ENCODE assay signal across 18 cellular contexts in the genomic region with DNA sequence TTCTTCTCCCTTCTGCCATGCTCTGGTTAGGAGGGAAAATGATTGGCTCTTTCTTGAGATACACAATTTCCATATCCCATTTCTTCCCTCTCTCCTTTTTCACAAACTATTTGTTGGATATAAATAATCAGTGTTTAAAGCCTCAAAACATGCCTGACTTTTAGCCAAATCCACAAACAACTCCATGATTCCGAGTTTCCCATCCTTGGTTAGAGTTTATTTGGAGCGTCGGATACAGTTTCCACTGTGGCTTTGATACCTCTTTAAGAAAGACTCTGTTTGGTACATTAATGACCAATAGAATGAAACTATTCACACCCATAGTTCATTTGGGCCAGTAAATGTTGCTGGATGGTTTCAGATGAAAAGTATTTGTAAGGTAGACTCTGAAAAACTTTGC. TPM values are rescaled to one million over a fixed set of nuclear protein-coding genes. Genes with fewer than 3 reads are reported as not detected.
A peak's percentile ranks its signal among the peaks of the same experiment; 100 is the strongest.
DNase-seq lines count a peak whose midpoint lies in the region; ATAC-seq and TF ChIP-seq lines count a peak whose summit lies in the region.
"Had no signal": no experiment of that assay in that cellular context is flagged by ENCODE, and none has a peak within 500 bp of the region (broad histone marks: within the 10 kb centered on the region; RNA-seq: fewer than 3 reads in every experiment).

No MANE protein-coding gene starts in this region.

- H3K4me2 ChIP-seq in HCT116 (ENCODE audit: low read length) = peak overlapping the region; percentile 70

- H2AFZ ChIP-seq in HCT116 (ENCODE audit: low read depth, low read length, poor library complexity, severe bottlenecking) = peak overlapping the region; percentile 41

- TF ChIP-seq POLR2A in HCT116 (IDR thresholded peaks at IDR 0.05; ENCODE audit: borderline replicate concordance, extremely low read depth, insufficient read depth, insufficient read length) (no peak), GM18505 (IDR thresholded peaks at IDR 0.05; ENCODE audit: borderline replicate concordance, extremely low read depth, insufficient read depth, insufficient read length) (no peak)

- RAD21 ChIA-PET in HCT116 (lab: Charles Lee; ENCODE audit: low non-redundant PET in 1 of 2, low total read pairs in 2 of 2, uncharacterized antibody in 2 of 2, unreplicated experiment in 2 of 2) = no interaction called here

- no peak overlapping the region for H3K27ac Mint-ChIP-seq in Caco-2 (ENCODE audit: unreplicated experiment)
- H3K27ac Mint-ChIP-seq: activated CD8-positive, alpha-beta T cell treated with anti-CD3 and anti-CD28 coated beads, Interleukin-2, amount 10 ng/mL, durations not matched to agents 7 days and 5 days; activated T-helper 1 cell treated with anti-CD3 and anti-CD28 coated beads, Interleukin-12 subunit alpha, Interleukin-12 subunit beta, Interleukin-2, Interleukin-4 antibody, amounts not matched to agents 30 ng/mL and 10 ng/mL and 1 ng/mL, durations not matched to agents 14 hours and 24 hours and 36 hours; naive thymus-derived CD4-positive, alpha-beta T cell; progenitor cell of endocrine pancreas had no signal

- no peak for TF ChIP-seq RAD21 in HCT116 (IDR thresholded peaks at IDR 0.05; ENCODE audit: low read depth)

- H3K79me2 ChIP-seq in HCT116 (ENCODE audit: insufficient read depth, low read length) = no peaks in the 10 kb centered on the region

- H3K4me1 ChIP-seq in HCT116 (ENCODE audit: control insufficient read depth in 1 of 2, insufficient read depth in 2 of 2, low read length in 2 of 2) (peaks cover 34 to 59% of the 10 kb centered on the region in 2 experiments), adipocyte (ENCODE audit: control insufficient read depth, insufficient read depth, low read length) (peaks cover 39% of the 10 kb centered on the region), foreskin keratinocyte (peaks cover 29% of the 10 kb centered on the region), Caco-2 (peaks cover 14% of the 10 kb centered on the region)

- BruUV-seq in HCT116 (replicated peaks; lab: Mats Ljungman, UMichigan) (TSS peak; percentile 95), Caco-2 (replicated peaks; lab: Mats Ljungman, UMichigan) (no TSS peak)

- peaks cover 21% of the 10 kb centered on the region for H3K4me1 Mint-ChIP-seq in Caco-2 (ENCODE audit: low read depth, unreplicated experiment)

- H3K27ac ChIP-seq in HCT116 (ENCODE audit: low read depth, low read length) (peak overlapping the region; percentile 83), foreskin keratinocyte (peak overlapping the region; percentile 75), skin epidermis (peak overlapping the region in 19 of 21 experiments; percentile 1 to 80 (median 59))
- H3K27ac ChIP-seq: VCaP had no signal

- H4K20me1 ChIP-seq in HCT116 (ENCODE audit: insufficient read depth) = no peaks in the 10 kb centered on the region

- H3K9me3 ChIP-seq in HCT116 (ENCODE audit: control insufficient read depth in 1 of 2, insufficient read depth in 1 of 2, low read depth in 1 of 2, low read length in 2 of 2) (no peaks in the 10 kb centered on the region), adipocyte (ENCODE audit: control insufficient read depth, low read length) (no peaks in the 10 kb centered on the region), Caco-2 (no peaks in the 10 kb centered on the region)

- no peaks in the 10 kb centered on the region for H3K36me3 ChIP-seq in HCT116 (ENCODE audit: control insufficient read depth in 1 of 2, insufficient read depth in 2 of 2, low read length in 2 of 2)
- H3K36me3 ChIP-seq in adipocyte (ENCODE audit: control insufficient read depth, insufficient read depth, low read length, severe bottlenecking) = no peaks in the 10 kb centered on the region
- H3K36me3 ChIP-seq in Caco-2 (ENCODE audit: control insufficient read depth, insufficient read depth, low read length) = no peaks in the 10 kb centered on the region

- no peaks in the 10 kb centered on the region for H3K9me3 Mint-ChIP-seq in Caco-2 (ENCODE audit: unreplicated experiment)
- H3K9me3 Mint-ChIP-seq: activated T-helper 1 cell treated with anti-CD3 and anti-CD28 coated beads, Interleukin-12 subunit alpha, Interleukin-12 subunit beta, Interleukin-2, Interleukin-4 antibody, amounts not matched to agents 30 ng/mL and 10 ng/mL and 1 ng/mL, durations not matched to agents 14 hours and 24 hours and 36 hours; naive thymus-derived CD4-positive, alpha-beta T cell had no signal

- H3K27me3 ChIP-seq in HCT116 (ENCODE audit: insufficient read depth, low read length) (no peaks in the 10 kb centered on the region), adipocyte (replicated peaks; ENCODE audit: control insufficient read depth, insufficient read depth, low read length) (no peaks in the 10 kb centered on the region), foreskin keratinocyte (no peaks in the 10 kb centered on the region), Caco-2 (replicated peaks; ENCODE audit: control insufficient read depth, insufficient read depth, low read length) (no peaks in the 10 kb centered on the region)

- H3K36me3 Mint-ChIP-seq in Caco-2 (ENCODE audit: insufficient read depth, unreplicated experiment) = no peaks in the 10 kb centered on the region
- H3K36me3 Mint-ChIP-seq: naive thymus-derived CD4-positive, alpha-beta T cell had no signal

- H3K9ac ChIP-seq in HCT116 (ENCODE audit: low read length) (peak overlapping the region; percentile 53), adipocyte (ENCODE audit: low read length) (peak overlapping the region; percentile 69)

- ATAC-seq in HCT116 (no peak), foreskin keratinocyte (no peak), GM18505 (IDR thresholded peaks at IDR 0.05; ENCODE audit: unreplicated experiment) (no peak)
- ATAC-seq: activated CD8-positive, alpha-beta T cell treated with anti-CD3 and anti-CD28 coated beads, Interleukin-2, amount 10 ng/mL, durations not matched to agents 7 days and 5 days; naive thymus-derived CD4-positive, alpha-beta T cell had no signal

- intact Hi-C loops in HCT116 (cut with micrococcal nuclease) = loop anchor here (1.0 to 5.0 kb wide), 2 partner anchors 51 to 67 kb away; partner anchors contain the start of gene C2orf49
- intact Hi-C loops in Caco-2 (cut with micrococcal nuclease; ENCODE audit: unreplicated experiment) = no loop called here

- CTCF ChIA-PET in HCT116 (lab: Charles Lee) (interaction anchor here (2.0 to 2.1 kb wide), 3 partner anchors 8 to 116 kb away, joined by 6 to 10 read pairs (median 7); no protein-coding TSS in a partner anchor), Caco-2 (lab: Charles Lee) (no interaction called here)

- H3K4me3 Mint-ChIP-seq in Caco-2 (ENCODE audit: unreplicated experiment) = no peak overlapping the region
- H3K4me3 Mint-ChIP-seq: activated CD8-positive, alpha-beta T cell treated with anti-CD3 and anti-CD28 coated beads, Interleukin-2, amount 10 ng/mL, durations not matched to agents 7 days and 5 days; activated T-helper 1 cell treated with anti-CD3 and anti-CD28 coated beads, Interleukin-12 subunit alpha, Interleukin-12 subunit beta, Interleukin-2, Interleukin-4 antibody, amounts not matched to agents 30 ng/mL and 10 ng/mL and 1 ng/mL, durations not matched to agents 14 hours and 24 hours and 36 hours; naive thymus-derived CD4-positive, alpha-beta T cell had no signal

- POLR2A ChIA-PET in HCT116 (lab: Charles Lee) (interaction anchor here (1.2 to 2.1 kb wide), 4 partner anchors 9 to 51 kb away, joined by 5 to 10 read pairs (median 6); no protein-coding TSS in a partner anchor), Caco-2 (lab: Charles Lee) (no interaction called here)

- peak overlapping the region in 1 of 2 experiments; percentile 50; a peak in 2 of 4 replicates for H3K4me3 ChIP-seq in HCT116 (replicated peaks in 1 of 2; ENCODE audit: low read depth in 1 of 2, low read length in 2 of 2)
- no peak overlapping the region for H3K4me3 ChIP-seq in adipocyte (ENCODE audit: low read length)
- H3K4me3 ChIP-seq in skin epidermis = no peak overlapping the region
- H3K4me3 ChIP-seq in Caco-2 (ENCODE audit: low read depth, low read length) = no peak overlapping the region

- H3K27me3 Mint-ChIP-seq in Caco-2 (ENCODE audit: insufficient read depth, unreplicated experiment) = no peaks in the 10 kb centered on the region

- H3K9me2 ChIP-seq in HCT116 (ENCODE audit: insufficient read depth) = no peaks in the 10 kb centered on the region

- DNase-seq in HCT116 (ENCODE audit: low read depth, low spot score) (no peak), adipocyte (ENCODE audit: low read depth) (no peak), foreskin keratinocyte (peak in 1 of 2 donors; percentile 37), Caco-2 (no peak), superior temporal gyrus (ENCODE audit: extremely low spot score) (no peak)
- DNase-seq in activated CD4-positive, alpha-beta T cell treated with anti-CD3 and anti-CD28 coated beads for 4 hours = no peak
- DNase-seq: activated CD8-positive, alpha-beta T cell treated with anti-CD3 and anti-CD28 coated beads, Interleukin-2, amount 10 ng/mL, durations not matched to agents 7 days and 5 days; DMS53; erythroblast; hippocampal formation; naive thymus-derived CD4-positive, alpha-beta T cell; NCI-H1694 treated with DMSO at 0.1 percent for 48 hours; NCI-H524 had no signal

- TF ChIP-seq CTCF in HCT116 (IDR thresholded peaks at IDR 0.05 in 2 of 3, conservative IDR thresholded peaks at IDR 0.05 in 1 of 3; ENCODE audit: borderline replicate concordance in 1 of 3, insufficient read depth in 1 of 3, low read depth in 2 of 3, low read length in 2 of 3) (no peak), foreskin keratinocyte (conservative IDR thresholded peaks at IDR 0.05) (no peak), Caco-2 (IDR thresholded peaks at IDR 0.05; ENCODE audit: insufficient read depth in 1 of 2, low read depth in 1 of 2, low read length in 1 of 2, severe bottlenecking in 1 of 2, unreplicated experiment in 1 of 2) (no peak)

TF ChIP-seq in HCT116, 20 proteins besides CTCF, POLR2A, EP300 and RAD21 (continues in another document):
- TF ChIP-seq MAX (IDR thresholded peaks at IDR 0.05) (no peak), CEBPB (IDR thresholded peaks at IDR 0.05; ENCODE audit: low read depth) (no peak), JUND (IDR thresholded peaks at IDR 0.05) (no peak), YY1 (IDR thresholded peaks at IDR 0.05; ENCODE audit: extremely low read depth, insufficient replicate concordance, low read depth, low read length) (no peak), ELF1 (IDR thresholded peaks at IDR 0.05; ENCODE audit: borderline replicate concordance, low read depth) (no peak)

RNA-seq across cellular contexts. Expression of gene FHL2, which starts 5.9 kb away (rescaled TPM):
- total RNA-seq in HCT116 (2021; ENCODE audit: unreplicated experiment) (86.6 TPM), foreskin keratinocyte (85.9 and 110 TPM in 2 replicates), Caco-2 (2022) (40.5 and 45.4 TPM in 2 replicates)
- 150 and 161 TPM in 2 replicates for polyA plus RNA-seq in HCT116 (2012)
- polyA plus RNA-seq in foreskin keratinocyte = 92.7 and 112 TPM in 2 replicates
